In the genomic region with DNA sequence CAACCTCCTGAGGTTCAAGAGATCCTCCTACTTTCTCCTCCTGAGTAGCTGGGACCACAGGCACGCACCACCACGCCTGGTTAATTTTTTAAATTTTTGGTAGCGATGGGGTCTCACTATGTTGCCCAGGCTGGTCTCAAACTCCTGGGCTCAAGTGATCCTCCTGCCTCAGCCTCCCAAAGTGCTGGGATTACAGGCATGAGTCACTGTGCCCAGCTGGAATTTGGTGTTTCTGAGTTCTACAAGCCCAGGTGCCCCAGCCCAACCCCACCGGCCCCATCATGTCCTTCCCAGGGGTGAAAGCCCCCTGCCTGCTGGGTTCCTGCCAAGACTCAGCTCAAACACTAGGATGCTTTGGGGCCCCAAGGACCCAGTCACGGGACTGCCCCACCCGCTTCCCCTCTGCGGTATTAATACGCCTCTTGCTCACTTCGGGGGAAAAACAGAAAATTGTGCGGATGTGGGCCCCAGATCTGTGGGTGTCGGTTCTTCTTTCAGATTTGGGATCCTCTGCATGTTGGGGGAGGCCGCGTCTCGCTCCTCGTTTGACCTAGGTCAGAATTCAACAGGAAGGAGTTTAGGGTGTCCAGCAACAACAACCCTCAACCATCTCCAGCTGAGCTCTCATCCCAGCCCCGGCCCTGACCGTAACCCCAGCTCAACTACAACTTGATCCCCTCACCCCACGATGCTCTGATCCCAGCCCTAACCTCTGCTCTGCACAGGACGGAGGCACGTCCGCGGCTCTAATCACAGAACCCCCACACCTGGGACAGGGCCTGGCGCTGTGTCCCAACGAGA, we compare ENCODE assay signal across 9 cellular contexts. TPM values are rescaled to one million over a fixed set of nuclear protein-coding genes. Genes with fewer than 3 reads are reported as not detected.
A peak's percentile ranks its signal among the peaks of the same experiment; 100 is the strongest.
DNase-seq lines count a peak whose midpoint lies in the region; ATAC-seq and TF ChIP-seq lines count a peak whose summit lies in the region.
"Had no signal": no experiment of that assay in that cellular context is flagged by ENCODE, and none has a peak within 500 bp of the region (broad histone marks: within the 10 kb centered on the region; RNA-seq: fewer than 3 reads in every experiment).

No MANE protein-coding gene starts in this region.

- 59% methylated on average over 24 of the region's 24 CpGs for WGBS in right cardiac atrium

- peak overlapping the region; percentile 31 for H3K4me3 Mint-ChIP-seq in activated CD4-positive, alpha-beta memory T cell treated with anti-CD3 and anti-CD28 coated beads, Interleukin-2, amount 10 ng/mL, durations not matched to agents 7 days and 5 days

- H3K9me3 Mint-ChIP-seq in activated CD4-positive, alpha-beta memory T cell treated with anti-CD3 and anti-CD28 coated beads, Interleukin-2, amount 10 ng/mL, durations not matched to agents 7 days and 5 days = no peaks in the 10 kb centered on the region

- DNase-seq in activated CD4-positive, alpha-beta memory T cell treated with anti-CD3 and anti-CD28 coated beads, Interleukin-2, amount 10 ng/mL, durations not matched to agents 7 days and 5 days = peak; percentile 80
- DNase-seq in right cardiac atrium = peak; percentile 46 to 73 (median 66)
- DNase-seq in stimulated activated CD8-positive, alpha-beta memory T cell treated with anti-CD3 and anti-CD28 coated beads, Interleukin-4, amount 100 ng/mL, for 4 hours (ENCODE audit: low read depth in 2 of 2, low spot score in 1 of 2) = peak; percentile 55 to 59
- DNase-seq in NCI-H1436 treated with DMSO at 0.1 percent for 48 hours (lab: John Stamatoyannopoulos, UW) = no peak
- DNase-seq in retina = no peak

- POLR2A ChIA-PET in activated CD4-positive, alpha-beta memory T cell treated with anti-CD3 and anti-CD28 coated beads, Interleukin-2, amount 10 ng/mL, durations not matched to agents 7 days and 5 days (lab: Charles Lee) = interaction anchor here (0.6 to 2.5 kb wide), 5 partner anchors 25 to 606 kb away, joined by 3 to 15 read pairs (median 3); a partner anchor contains a TSS

- no peaks in the 10 kb centered on the region for H3K36me3 Mint-ChIP-seq in activated CD4-positive, alpha-beta memory T cell treated with anti-CD3 and anti-CD28 coated beads, Interleukin-2, amount 10 ng/mL, durations not matched to agents 7 days and 5 days (ENCODE audit: low read depth)

- ATAC-seq in GM18505 (IDR thresholded peaks at IDR 0.05; ENCODE audit: unreplicated experiment) = peak; percentile 42
- peak; percentile 47 for ATAC-seq in HG03432 (IDR thresholded peaks at IDR 0.05; ENCODE audit: unreplicated experiment)
- peak; percentile 15 to 47 for ATAC-seq in right cardiac atrium
- no peak for ATAC-seq in SK-N-SH treated with all-trans-retinoic acid at 6 μM for 48 hours

- TF ChIP-seq POLR2A in GM18505 (IDR thresholded peaks at IDR 0.05; ENCODE audit: borderline replicate concordance, extremely low read depth, insufficient read depth, insufficient read length) = peak; percentile 56

- H3K9me3 ChIP-seq in right cardiac atrium (ENCODE audit: control insufficient read depth, low read length) = no peaks in the 10 kb centered on the region

- H3K27ac Mint-ChIP-seq in activated CD4-positive, alpha-beta memory T cell treated with anti-CD3 and anti-CD28 coated beads, Interleukin-2, amount 10 ng/mL, durations not matched to agents 7 days and 5 days = peak overlapping the region; percentile 90

- no peaks in the 10 kb centered on the region for H3K27me3 ChIP-seq in right cardiac atrium (ENCODE audit: control insufficient read depth, insufficient read depth)

- peaks cover 30% of the 10 kb centered on the region for H3K4me1 Mint-ChIP-seq in activated CD4-positive, alpha-beta memory T cell treated with anti-CD3 and anti-CD28 coated beads, Interleukin-2, amount 10 ng/mL, durations not matched to agents 7 days and 5 days

- CTCF ChIA-PET in activated CD4-positive, alpha-beta memory T cell treated with anti-CD3 and anti-CD28 coated beads, Interleukin-2, amount 10 ng/mL, durations not matched to agents 7 days and 5 days (lab: Charles Lee) = interaction anchor here (0.5 to 1.7 kb wide), 3 partner anchors 24 to 448 kb away, joined by 3 to 11 read pairs (median 4); a partner anchor contains a TSS

- no peaks in the 10 kb centered on the region for H3K4me1 ChIP-seq in right cardiac atrium (ENCODE audit: control insufficient read depth, insufficient read depth, low read length)

- no peak overlapping the region for H3K4me3 ChIP-seq in right cardiac atrium (ENCODE audit: low read length)

- peaks cover 18% of the 10 kb centered on the region for H3K27me3 Mint-ChIP-seq in activated CD4-positive, alpha-beta memory T cell treated with anti-CD3 and anti-CD28 coated beads, Interleukin-2, amount 10 ng/mL, durations not matched to agents 7 days and 5 days

- no peak overlapping the region for H3K27ac ChIP-seq in right cardiac atrium (ENCODE audit: low read length)

- intact Hi-C loops in right cardiac atrium (cut with DNase I) = no loop called here

TF ChIP-seq in SK-N-SH treated with all-trans-retinoic acid at 6 μM for 48 hours, 23 proteins besides CTCF, POLR2A, EP300 and RAD21:
- no peak for TF ChIP-seq ARNTL (CRISPR knock-in tag; IDR thresholded peaks at IDR 0.05; ENCODE audit: borderline replicate concordance, low read depth)
TF ChIP-seq in SK-N-SH treated with all-trans-retinoic acid at 6 μM for 48 hours: peak in this region for 0.

RNA-seq across cellular contexts. Expression of a gene that starts 3.7 kb away (rescaled TPM):
- total RNA-seq in activated CD4-positive, alpha-beta memory T cell treated with anti-CD3 and anti-CD28 coated beads, Interleukin-2, amount 10 ng/mL, durations not matched to agents 7 days and 5 days = under 1 TPM; 0.60 to 0.95 TPM
- not detected for total RNA-seq in right cardiac atrium
- polyA plus RNA-seq in right cardiac atrium = 0.09 TPM
- polyA plus RNA-seq: aorta had no signal

RNA-seq across cellular contexts. Expression of a gene that starts 25.0 kb away (rescaled TPM):
- 10 to 100 TPM; 92.5 to 94.7 TPM for total RNA-seq in activated CD4-positive, alpha-beta memory T cell treated with anti-CD3 and anti-CD28 coated beads, Interleukin-2, amount 10 ng/mL, durations not matched to agents 7 days and 5 days
- 100 to 1,000 TPM in 1 of 4 donors, 10 to 100 TPM in 3; 94.8 to 121 (median 97.1) TPM for total RNA-seq in right cardiac atrium
- polyA plus RNA-seq in right cardiac atrium = 93.4 TPM

RNA-seq across cellular contexts. Expression of a gene that starts 26.3 kb away (rescaled TPM):
- total RNA-seq in activated CD4-positive, alpha-beta memory T cell treated with anti-CD3 and anti-CD28 coated beads, Interleukin-2, amount 10 ng/mL, durations not matched to agents 7 days and 5 days = not detected
- total RNA-seq in right cardiac atrium = 1 to 10 TPM in 2 of 4 donors, under 1 TPM in 2; 0.54 to 1.6 (median 1.1) TPM
- 0.32 TPM for polyA plus RNA-seq in right cardiac atrium

RNA-seq across cellular contexts. Expression of a gene that starts 28.7 kb away (rescaled TPM):
- not detected for total RNA-seq in activated CD4-positive, alpha-beta memory T cell treated with anti-CD3 and anti-CD28 coated beads, Interleukin-2, amount 10 ng/mL, durations not matched to agents 7 days and 5 days
- under 1 TPM; 0.17 to 0.85 (median 0.47) TPM for total RNA-seq in right cardiac atrium
- polyA plus RNA-seq in right cardiac atrium = 0.50 TPM

RNA-seq across cellular contexts. Expression of a gene that starts 36.7 kb away (rescaled TPM):
- not detected for total RNA-seq in activated CD4-positive, alpha-beta memory T cell treated with anti-CD3 and anti-CD28 coated beads, Interleukin-2, amount 10 ng/mL, durations not matched to agents 7 days and 5 days
- 1 to 10 TPM in 1 of 4 donors, under 1 TPM in 2, not detected in 1; 0.49 to 1.7 (median 0.78) TPM for total RNA-seq in right cardiac atrium
- polyA plus RNA-seq in right cardiac atrium = 7.2 TPM
- total RNA-seq: aorta had no signal

Comparison
In these comparisons a context has a peak if more than half of its experiments do, and no peak if none do; other contexts are left out.
1. DNase-seq: peak in activated CD4-positive, alpha-beta memory T cell treated with anti-CD3 and anti-CD28 coated beads, Interleukin-2, amount 10 ng/mL, durations not matched to agents 7 days and 5 days (single experiment), right cardiac atrium (3 of 3) and stimulated activated CD8-positive, alpha-beta memory T cell treated with anti-CD3 and anti-CD28 coated beads, Interleukin-4, amount 100 ng/mL, for 4 hours (2 of 2); none in NCI-H1436 treated with DMSO at 0.1 percent for 48 hours (single experiment) and retina (single experiment).